20 cellular contexts compared by ENCODE assay signal in the genomic region with DNA sequence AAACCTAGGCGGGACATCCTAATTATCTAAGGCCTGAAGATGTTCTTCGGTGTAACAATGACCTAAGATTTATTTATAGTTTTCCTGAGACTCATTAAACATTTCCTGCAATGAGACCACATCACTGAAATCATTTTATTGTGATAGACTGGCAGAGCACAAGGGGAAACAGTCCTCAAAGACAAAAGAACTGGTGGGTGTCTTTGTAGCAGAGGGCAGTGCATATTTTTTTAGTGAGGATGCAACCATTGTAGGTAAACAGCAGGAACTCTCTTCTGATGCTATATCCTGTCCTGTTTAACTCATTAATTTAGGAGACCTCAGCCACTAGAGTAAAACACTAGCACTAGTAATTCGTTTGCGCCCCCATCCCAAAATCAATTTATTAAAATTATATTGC.
DNase-seq lines count a peak whose midpoint lies in the region; TF ChIP-seq lines count a peak whose summit lies in the region.
"Had no signal": no experiment of that assay in that cellular context is flagged by ENCODE, and none has a peak within 500 bp of the region (broad histone marks: within the 10 kb centered on the region; RNA-seq: fewer than 3 reads in every experiment).

No MANE protein-coding gene starts in this region.

- H3K27ac ChIP-seq in A673 (ENCODE audit: low read depth, low read length, poor library complexity, severe bottlenecking) (peak overlapping the region; percentile 73), mesenchymal stem cell (ENCODE audit: low read length, poor library complexity, severe bottlenecking) (no peak overlapping the region)
- H3K27ac ChIP-seq: 22Rv1 had no signal

- H3K27ac Mint-ChIP-seq in activated naive CD8-positive, alpha-beta T cell treated with anti-CD3 and anti-CD28 coated beads for 36 hours, result no peak overlapping the region
- no peak overlapping the region for H3K27ac Mint-ChIP-seq in Caco-2 (ENCODE audit: unreplicated experiment)
- H3K27ac Mint-ChIP-seq: B cell; CD4-positive, alpha-beta T cell had no signal

- H2BK5ac ChIP-seq in mesenchymal stem cell (ENCODE audit: low read depth, low read length, poor library complexity, severe bottlenecking), result no peak overlapping the region

- H3K79me1 ChIP-seq in mesenchymal stem cell (replicated peaks; ENCODE audit: low read length, poor library complexity, severe bottlenecking), result peaks cover 16% of the 10 kb centered on the region

- H3K27me3 ChIP-seq in A673 (replicated peaks; ENCODE audit: insufficient read depth, low read depth, low read length, poor library complexity), result no peaks in the 10 kb centered on the region
- H3K27me3 ChIP-seq in Loucy (ENCODE audit: insufficient read depth, low read length, poor library complexity, severe bottlenecking), result no peaks in the 10 kb centered on the region
- H3K27me3 ChIP-seq in mesenchymal stem cell (ENCODE audit: control insufficient read depth in 1 of 2, insufficient read depth in 1 of 2, low read length in 2 of 2), result no peaks in the 10 kb centered on the region
- H3K27me3 ChIP-seq in Caco-2 (replicated peaks; ENCODE audit: control insufficient read depth, insufficient read depth, low read length), result no peaks in the 10 kb centered on the region

- no peak overlapping the region for H4K91ac ChIP-seq in mesenchymal stem cell (ENCODE audit: low read length)

- peaks cover 9% of the 10 kb centered on the region for H3K27me3 Mint-ChIP-seq in activated naive CD8-positive, alpha-beta T cell treated with anti-CD3 and anti-CD28 coated beads for 36 hours
- no peaks in the 10 kb centered on the region for H3K27me3 Mint-ChIP-seq in Caco-2 (ENCODE audit: insufficient read depth, unreplicated experiment)
- H3K27me3 Mint-ChIP-seq: B cell had no signal

- H4K8ac ChIP-seq in mesenchymal stem cell (ENCODE audit: low read length), result no peak overlapping the region

- no peaks in the 10 kb centered on the region for H3K4me1 Mint-ChIP-seq in activated naive CD8-positive, alpha-beta T cell treated with anti-CD3 and anti-CD28 coated beads for 36 hours
- H3K4me1 Mint-ChIP-seq in Caco-2 (ENCODE audit: low read depth, unreplicated experiment), result peaks cover 13% of the 10 kb centered on the region
- H3K4me1 Mint-ChIP-seq: B cell had no signal

- no peak overlapping the region for H3K18ac ChIP-seq in mesenchymal stem cell (ENCODE audit: low read depth in 1 of 2, low read length in 2 of 2)

- H3K14ac ChIP-seq in mesenchymal stem cell (ENCODE audit: low read length in 2 of 2), result no peak overlapping the region

- H2AFZ ChIP-seq in Loucy (ENCODE audit: low read length), result no peak overlapping the region
- H2AFZ ChIP-seq in mesenchymal stem cell (ENCODE audit: low read depth, low read length), result no peak overlapping the region

- no peak overlapping the region for H2BK12ac ChIP-seq in mesenchymal stem cell (ENCODE audit: low read length in 2 of 2)

- TF ChIP-seq CTCF in A673 (conservative IDR thresholded peaks at IDR 0.05; ENCODE audit: low read depth, low read length), result no peak
- no peak for TF ChIP-seq CTCF in Loucy (conservative IDR thresholded peaks at IDR 0.05; ENCODE audit: low read length)
- TF ChIP-seq CTCF in Caco-2 (IDR thresholded peaks at IDR 0.05; ENCODE audit: insufficient read depth in 1 of 2, low read depth in 1 of 2, low read length in 1 of 2, severe bottlenecking in 1 of 2, unreplicated experiment in 1 of 2), result no peak

- POLR2A ChIA-PET in A673 (lab: Charles Lee; ENCODE audit: low non-redundant PET), result no interaction called here
- POLR2A ChIA-PET in Caco-2 (lab: Charles Lee), result no interaction called here

- H3K36me3 ChIP-seq in A673 (ENCODE audit: insufficient read depth, low read length, poor library complexity, severe bottlenecking) (no peaks in the 10 kb centered on the region), Loucy (ENCODE audit: insufficient read depth, low read length) (no peaks in the 10 kb centered on the region), mesenchymal stem cell (ENCODE audit: control insufficient read depth in 1 of 2, insufficient read depth in 2 of 2, low read depth in 1 of 2, low read length in 2 of 2) (no peaks in the 10 kb centered on the region), Caco-2 (ENCODE audit: control insufficient read depth, insufficient read depth, low read length) (no peaks in the 10 kb centered on the region)

- H2BK120ac ChIP-seq in mesenchymal stem cell (ENCODE audit: low read depth, low read length), result no peak overlapping the region

- H3K4ac ChIP-seq in mesenchymal stem cell (ENCODE audit: low read depth in 1 of 2, low read length in 2 of 2), result no peak overlapping the region

- H3K9me3 ChIP-seq in A673 (ENCODE audit: low read depth, low read length, poor library complexity, severe bottlenecking) (no peaks in the 10 kb centered on the region), Loucy (ENCODE audit: insufficient read depth, low read depth, low read length) (no peaks in the 10 kb centered on the region), mesenchymal stem cell (ENCODE audit: control insufficient read depth, low read length) (peaks cover under 1% of the 10 kb centered on the region), Caco-2 (no peaks in the 10 kb centered on the region)

- H3K9me3 Mint-ChIP-seq in activated naive CD8-positive, alpha-beta T cell treated with anti-CD3 and anti-CD28 coated beads for 36 hours, result no peaks in the 10 kb centered on the region
- no peaks in the 10 kb centered on the region for H3K9me3 Mint-ChIP-seq in Caco-2 (ENCODE audit: unreplicated experiment)
- H3K9me3 Mint-ChIP-seq: CD4-positive, alpha-beta T cell had no signal

- H3K36me3 Mint-ChIP-seq in activated naive CD8-positive, alpha-beta T cell treated with anti-CD3 and anti-CD28 coated beads for 36 hours, result no peaks in the 10 kb centered on the region
- H3K36me3 Mint-ChIP-seq in Caco-2 (ENCODE audit: insufficient read depth, unreplicated experiment), result no peaks in the 10 kb centered on the region

- WGBS in mesenchymal stem cell, result 79% methylated on average over 2 of the region's 4 CpGs

- BruUV-seq in A673 (replicated peaks; lab: Mats Ljungman, UMichigan) (no TSS peak), Caco-2 (replicated peaks; lab: Mats Ljungman, UMichigan) (no TSS peak)

- intact Hi-C loops in A673 (cut with micrococcal nuclease; ENCODE audit: unreplicated experiment) (no loop called here), Caco-2 (cut with micrococcal nuclease; ENCODE audit: unreplicated experiment) (no loop called here)

- no peak overlapping the region for H3K9ac ChIP-seq in Loucy (ENCODE audit: low read depth, low read length, poor library complexity, severe bottlenecking)
- peak overlapping the region; percentile 77 for H3K9ac ChIP-seq in mesenchymal stem cell (ENCODE audit: low read length)

- no peak overlapping the region for H3K23ac ChIP-seq in mesenchymal stem cell (ENCODE audit: low read length in 2 of 2)

- H3K4me2 ChIP-seq in Loucy (ENCODE audit: low read depth, low read length, poor library complexity, severe bottlenecking) (peak overlapping the region; percentile 43), mesenchymal stem cell (ENCODE audit: low read length, poor library complexity, severe bottlenecking) (no peak overlapping the region)

- DNase-seq in NCI-H146 (lab: John Stamatoyannopoulos, UW) (peak; percentile 7), NCI-H146 treated with DMSO at 0.1 percent for 48 hours (lab: John Stamatoyannopoulos, UW; ENCODE audit: unreplicated experiment) (no peak), A673 (ENCODE audit: low spot score) (peak; percentile 46), mesenchymal stem cell (no peak), Caco-2 (no peak)
- no peak for DNase-seq in activated naive CD8-positive, alpha-beta T cell treated with anti-CD3 and anti-CD28 coated beads for 36 hours
- no peak for DNase-seq in effector CD8-positive, alpha-beta T cell (lab: John Stamatoyannopoulos, UW)
- DNase-seq: CD4-positive, alpha-beta T cell; GF-D8; KBM-7; MV-4-11; NCI-H187 treated with DMSO at 0.1 percent for 48 hours; NCI-H2171; NCI-H446; NCI-H774; OCI-M1; SHP77 treated with DMSO at 0.1 percent for 48 hours had no signal

- H3K4me1 ChIP-seq in A673 (ENCODE audit: insufficient read depth, low read length, poor library complexity, severe bottlenecking), result peaks cover 26% of the 10 kb centered on the region
- H3K4me1 ChIP-seq in Loucy (ENCODE audit: insufficient read depth, low read length, poor library complexity, severe bottlenecking), result peaks cover 33% of the 10 kb centered on the region
- H3K4me1 ChIP-seq in mesenchymal stem cell (ENCODE audit: control insufficient read depth, insufficient read depth, low read depth, low read length), result peaks cover 4% of the 10 kb centered on the region
- H3K4me1 ChIP-seq in Caco-2, result peaks cover 8% of the 10 kb centered on the region; the same call in 1 of the 2 replicates

- H3K4me3 Mint-ChIP-seq in activated naive CD8-positive, alpha-beta T cell treated with anti-CD3 and anti-CD28 coated beads for 36 hours, result no peak overlapping the region
- no peak overlapping the region for H3K4me3 Mint-ChIP-seq in Caco-2 (ENCODE audit: unreplicated experiment)
- H3K4me3 Mint-ChIP-seq: B cell; CD4-positive, alpha-beta T cell had no signal

- no peak overlapping the region for H3K4me3 ChIP-seq in A673 (ENCODE audit: low read depth, low read length, poor library complexity, severe bottlenecking)
- peak overlapping the region; percentile 22 for H3K4me3 ChIP-seq in Loucy (ENCODE audit: low read length, poor library complexity, severe bottlenecking)
- H3K4me3 ChIP-seq in mesenchymal stem cell (ENCODE audit: insufficient read depth in 1 of 2, low read depth in 1 of 2, low read length in 2 of 2), result no peak overlapping the region
- no peak overlapping the region for H3K4me3 ChIP-seq in Caco-2 (ENCODE audit: low read depth, low read length)

- H3K79me2 ChIP-seq in Loucy (ENCODE audit: insufficient read depth, low read length), result no peaks in the 10 kb centered on the region

- H3K9me2 ChIP-seq in Loucy (replicated peaks; ENCODE audit: low read depth, low read length), result no peaks in the 10 kb centered on the region

- no peak overlapping the region for H2AK5ac ChIP-seq in mesenchymal stem cell (ENCODE audit: low read length, severe bottlenecking)

- CTCF ChIA-PET in A673 (lab: Charles Lee), result no interaction called here
- CTCF ChIA-PET in Caco-2 (lab: Charles Lee), result no interaction called here

- H4K20me1 ChIP-seq in Loucy (ENCODE audit: insufficient read depth, low read length, poor library complexity, severe bottlenecking), result peaks cover 24% of the 10 kb centered on the region

- H2BK15ac ChIP-seq in mesenchymal stem cell (ENCODE audit: low read depth, poor library complexity, severe bottlenecking), result no peak overlapping the region

- no peaks in the 10 kb centered on the region for H3F3A ChIP-seq in Loucy (ENCODE audit: low read depth)

Comparison
In these comparisons a context has a peak if more than half of its experiments do, and no peak if none do; other contexts are left out.
1. DNase-seq: peak in NCI-H146 (single experiment) and A673 (single experiment); none in NCI-H146 treated with DMSO at 0.1 percent for 48 hours (single experiment), mesenchymal stem cell (single experiment), activated naive CD8-positive, alpha-beta T cell treated with anti-CD3 and anti-CD28 coated beads for 36 hours (single experiment), effector CD8-positive, alpha-beta T cell (single experiment) and Caco-2 (0 of 2).